1 cellular context compared by ENCODE assay signal in the genomic region with DNA sequence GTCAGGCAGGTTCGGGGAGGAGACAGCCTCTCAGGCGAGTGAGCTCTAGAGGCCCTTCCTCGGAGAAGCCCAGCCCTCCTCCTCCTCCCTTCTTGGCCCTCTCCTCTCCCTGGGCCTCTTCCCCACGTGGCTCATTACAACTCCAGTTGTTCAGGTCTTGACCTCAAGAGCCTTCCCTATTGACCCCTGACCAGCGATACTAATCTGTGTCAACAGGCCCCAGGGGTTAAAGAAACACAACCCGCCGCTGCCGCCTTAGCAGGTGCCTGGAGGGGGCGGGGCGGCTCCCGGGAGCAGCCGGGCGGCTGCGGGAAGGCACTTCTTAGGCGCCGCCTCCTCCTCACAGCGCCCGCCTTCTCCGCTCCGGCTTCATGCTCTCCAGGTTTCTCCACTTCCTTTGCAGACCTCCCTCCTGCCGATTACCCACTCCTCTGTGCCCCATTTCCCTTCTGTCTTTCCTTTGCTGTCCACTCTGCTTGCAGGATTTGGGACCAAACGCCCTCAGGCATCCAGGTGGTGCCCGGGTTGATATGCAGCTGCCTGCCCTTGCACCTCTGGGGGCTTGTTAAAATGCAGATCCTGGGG.
TF ChIP-seq lines count a peak whose summit lies in the region.

No MANE protein-coding gene starts in this region.

TF ChIP-seq in HepG2, 621 proteins besides CTCF, POLR2A, EP300 and RAD21 (continued from another document and continues in another):
- TF ChIP-seq, protein P1, sequence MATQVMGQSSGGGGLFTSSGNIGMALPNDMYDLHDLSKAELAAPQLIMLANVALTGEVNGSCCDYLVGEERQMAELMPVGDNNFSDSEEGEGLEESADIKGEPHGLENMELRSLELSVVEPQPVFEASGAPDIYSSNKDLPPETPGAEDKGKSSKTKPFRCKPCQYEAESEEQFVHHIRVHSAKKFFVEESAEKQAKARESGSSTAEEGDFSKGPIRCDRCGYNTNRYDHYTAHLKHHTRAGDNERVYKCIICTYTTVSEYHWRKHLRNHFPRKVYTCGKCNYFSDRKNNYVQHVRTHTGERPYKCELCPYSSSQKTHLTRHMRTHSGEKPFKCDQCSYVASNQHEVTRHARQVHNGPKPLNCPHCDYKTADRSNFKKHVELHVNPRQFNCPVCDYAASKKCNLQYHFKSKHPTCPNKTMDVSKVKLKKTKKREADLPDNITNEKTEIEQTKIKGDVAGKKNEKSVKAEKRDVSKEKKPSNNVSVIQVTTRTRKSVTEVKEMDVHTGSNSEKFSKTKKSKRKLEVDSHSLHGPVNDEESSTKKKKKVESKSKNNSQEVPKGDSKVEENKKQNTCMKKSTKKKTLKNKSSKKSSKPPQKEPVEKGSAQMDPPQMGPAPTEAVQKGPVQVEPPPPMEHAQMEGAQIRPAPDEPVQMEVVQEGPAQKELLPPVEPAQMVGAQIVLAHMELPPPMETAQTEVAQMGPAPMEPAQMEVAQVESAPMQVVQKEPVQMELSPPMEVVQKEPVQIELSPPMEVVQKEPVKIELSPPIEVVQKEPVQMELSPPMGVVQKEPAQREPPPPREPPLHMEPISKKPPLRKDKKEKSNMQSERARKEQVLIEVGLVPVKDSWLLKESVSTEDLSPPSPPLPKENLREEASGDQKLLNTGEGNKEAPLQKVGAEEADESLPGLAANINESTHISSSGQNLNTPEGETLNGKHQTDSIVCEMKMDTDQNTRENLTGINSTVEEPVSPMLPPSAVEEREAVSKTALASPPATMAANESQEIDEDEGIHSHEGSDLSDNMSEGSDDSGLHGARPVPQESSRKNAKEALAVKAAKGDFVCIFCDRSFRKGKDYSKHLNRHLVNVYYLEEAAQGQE (IDR thresholded peaks at IDR 0.05; ENCODE audit: borderline replicate concordance in 1 of 2, low read depth in 1 of 2, low read length in 2 of 2), result peak in 1 of 2 experiments; percentile 22; a peak in 1 of 4 replicates
- no peak for TF ChIP-seq ZFP37 (CRISPR knock-in tag; IDR thresholded peaks at IDR 0.05; ENCODE audit: borderline replicate concordance)
- TF ChIP-seq IKZF4 (CRISPR knock-in tag; IDR thresholded peaks at IDR 0.05; ENCODE audit: borderline replicate concordance, low read depth, not compliant biosample characterization), result peak; percentile 34
- TF ChIP-seq RXRB (CRISPR knock-in tag; IDR thresholded peaks at IDR 0.05; ENCODE audit: borderline replicate concordance), result peak; percentile 88
- TF ChIP-seq, protein P2, sequence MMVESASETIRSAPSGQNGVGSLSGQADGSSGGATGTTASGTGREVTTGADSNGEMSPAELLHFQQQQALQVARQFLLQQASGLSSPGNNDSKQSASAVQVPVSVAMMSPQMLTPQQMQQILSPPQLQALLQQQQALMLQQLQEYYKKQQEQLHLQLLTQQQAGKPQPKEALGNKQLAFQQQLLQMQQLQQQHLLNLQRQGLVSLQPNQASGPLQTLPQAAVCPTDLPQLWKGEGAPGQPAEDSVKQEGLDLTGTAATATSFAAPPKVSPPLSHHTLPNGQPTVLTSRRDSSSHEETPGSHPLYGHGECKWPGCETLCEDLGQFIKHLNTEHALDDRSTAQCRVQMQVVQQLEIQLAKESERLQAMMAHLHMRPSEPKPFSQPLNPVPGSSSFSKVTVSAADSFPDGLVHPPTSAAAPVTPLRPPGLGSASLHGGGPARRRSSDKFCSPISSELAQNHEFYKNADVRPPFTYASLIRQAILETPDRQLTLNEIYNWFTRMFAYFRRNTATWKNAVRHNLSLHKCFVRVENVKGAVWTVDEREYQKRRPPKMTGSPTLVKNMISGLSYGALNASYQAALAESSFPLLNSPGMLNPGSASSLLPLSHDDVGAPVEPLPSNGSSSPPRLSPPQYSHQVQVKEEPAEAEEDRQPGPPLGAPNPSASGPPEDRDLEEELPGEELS (CRISPR knock-in tag; IDR thresholded peaks at IDR 0.05), result peak; percentile 86
- TF ChIP-seq, protein P3, sequence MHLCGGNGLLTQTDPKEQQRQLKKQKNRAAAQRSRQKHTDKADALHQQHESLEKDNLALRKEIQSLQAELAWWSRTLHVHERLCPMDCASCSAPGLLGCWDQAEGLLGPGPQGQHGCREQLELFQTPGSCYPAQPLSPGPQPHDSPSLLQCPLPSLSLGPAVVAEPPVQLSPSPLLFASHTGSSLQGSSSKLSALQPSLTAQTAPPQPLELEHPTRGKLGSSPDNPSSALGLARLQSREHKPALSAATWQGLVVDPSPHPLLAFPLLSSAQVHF (CRISPR knock-in tag; IDR thresholded peaks at IDR 0.05), result no peak
- TF ChIP-seq, protein P4, sequence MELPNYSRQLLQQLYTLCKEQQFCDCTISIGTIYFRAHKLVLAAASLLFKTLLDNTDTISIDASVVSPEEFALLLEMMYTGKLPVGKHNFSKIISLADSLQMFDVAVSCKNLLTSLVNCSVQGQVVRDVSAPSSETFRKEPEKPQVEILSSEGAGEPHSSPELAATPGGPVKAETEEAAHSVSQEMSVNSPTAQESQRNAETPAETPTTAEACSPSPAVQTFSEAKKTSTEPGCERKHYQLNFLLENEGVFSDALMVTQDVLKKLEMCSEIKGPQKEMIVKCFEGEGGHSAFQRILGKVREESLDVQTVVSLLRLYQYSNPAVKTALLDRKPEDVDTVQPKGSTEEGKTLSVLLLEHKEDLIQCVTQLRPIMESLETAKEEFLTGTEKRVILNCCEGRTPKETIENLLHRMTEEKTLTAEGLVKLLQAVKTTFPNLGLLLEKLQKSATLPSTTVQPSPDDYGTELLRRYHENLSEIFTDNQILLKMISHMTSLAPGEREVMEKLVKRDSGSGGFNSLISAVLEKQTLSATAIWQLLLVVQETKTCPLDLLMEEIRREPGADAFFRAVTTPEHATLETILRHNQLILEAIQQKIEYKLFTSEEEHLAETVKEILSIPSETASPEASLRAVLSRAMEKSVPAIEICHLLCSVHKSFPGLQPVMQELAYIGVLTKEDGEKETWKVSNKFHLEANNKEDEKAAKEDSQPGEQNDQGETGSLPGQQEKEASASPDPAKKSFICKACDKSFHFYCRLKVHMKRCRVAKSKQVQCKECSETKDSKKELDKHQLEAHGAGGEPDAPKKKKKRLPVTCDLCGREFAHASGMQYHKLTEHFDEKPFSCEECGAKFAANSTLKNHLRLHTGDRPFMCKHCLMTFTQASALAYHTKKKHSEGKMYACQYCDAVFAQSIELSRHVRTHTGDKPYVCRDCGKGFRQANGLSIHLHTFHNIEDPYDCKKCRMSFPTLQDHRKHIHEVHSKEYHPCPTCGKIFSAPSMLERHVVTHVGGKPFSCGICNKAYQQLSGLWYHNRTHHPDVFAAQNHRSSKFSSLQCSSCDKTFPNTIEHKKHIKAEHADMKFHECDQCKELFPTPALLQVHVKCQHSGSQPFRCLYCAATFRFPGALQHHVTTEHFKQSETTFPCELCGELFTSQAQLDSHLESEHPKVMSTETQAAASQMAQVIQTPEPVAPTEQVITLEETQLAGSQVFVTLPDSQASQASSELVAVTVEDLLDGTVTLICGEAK (IDR thresholded peaks at IDR 0.05), result no peak
- TF ChIP-seq, protein P4 (CRISPR knock-in tag; IDR thresholded peaks at IDR 0.05), result no peak
- TF ChIP-seq, protein P5, sequence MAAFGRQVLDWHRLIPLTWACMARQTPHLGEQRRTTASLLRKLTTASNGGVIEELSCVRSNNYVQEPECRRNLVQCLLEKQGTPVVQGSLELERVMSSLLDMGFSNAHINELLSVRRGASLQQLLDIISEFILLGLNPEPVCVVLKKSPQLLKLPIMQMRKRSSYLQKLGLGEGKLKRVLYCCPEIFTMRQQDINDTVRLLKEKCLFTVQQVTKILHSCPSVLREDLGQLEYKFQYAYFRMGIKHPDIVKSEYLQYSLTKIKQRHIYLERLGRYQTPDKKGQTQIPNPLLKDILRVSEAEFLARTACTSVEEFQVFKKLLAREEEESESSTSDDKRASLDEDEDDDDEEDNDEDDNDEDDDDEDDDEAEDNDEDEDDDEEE (CRISPR knock-in tag; IDR thresholded peaks at IDR 0.05), result no peak
- TF ChIP-seq, protein P6, sequence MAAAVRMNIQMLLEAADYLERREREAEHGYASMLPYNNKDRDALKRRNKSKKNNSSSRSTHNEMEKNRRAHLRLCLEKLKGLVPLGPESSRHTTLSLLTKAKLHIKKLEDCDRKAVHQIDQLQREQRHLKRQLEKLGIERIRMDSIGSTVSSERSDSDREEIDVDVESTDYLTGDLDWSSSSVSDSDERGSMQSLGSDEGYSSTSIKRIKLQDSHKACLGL (CRISPR knock-in tag; IDR thresholded peaks at IDR 0.05), result no peak
- TF ChIP-seq, protein P7, sequence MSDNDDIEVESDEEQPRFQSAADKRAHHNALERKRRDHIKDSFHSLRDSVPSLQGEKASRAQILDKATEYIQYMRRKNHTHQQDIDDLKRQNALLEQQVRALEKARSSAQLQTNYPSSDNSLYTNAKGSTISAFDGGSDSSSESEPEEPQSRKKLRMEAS (IDR thresholded peaks at IDR 0.05), result peak; percentile 75
- no peak; the same call in 1 of the 2 replicates for TF ChIP-seq ZNF335 (CRISPR knock-in tag; IDR thresholded peaks at IDR 0.05)
- TF ChIP-seq, protein P8, sequence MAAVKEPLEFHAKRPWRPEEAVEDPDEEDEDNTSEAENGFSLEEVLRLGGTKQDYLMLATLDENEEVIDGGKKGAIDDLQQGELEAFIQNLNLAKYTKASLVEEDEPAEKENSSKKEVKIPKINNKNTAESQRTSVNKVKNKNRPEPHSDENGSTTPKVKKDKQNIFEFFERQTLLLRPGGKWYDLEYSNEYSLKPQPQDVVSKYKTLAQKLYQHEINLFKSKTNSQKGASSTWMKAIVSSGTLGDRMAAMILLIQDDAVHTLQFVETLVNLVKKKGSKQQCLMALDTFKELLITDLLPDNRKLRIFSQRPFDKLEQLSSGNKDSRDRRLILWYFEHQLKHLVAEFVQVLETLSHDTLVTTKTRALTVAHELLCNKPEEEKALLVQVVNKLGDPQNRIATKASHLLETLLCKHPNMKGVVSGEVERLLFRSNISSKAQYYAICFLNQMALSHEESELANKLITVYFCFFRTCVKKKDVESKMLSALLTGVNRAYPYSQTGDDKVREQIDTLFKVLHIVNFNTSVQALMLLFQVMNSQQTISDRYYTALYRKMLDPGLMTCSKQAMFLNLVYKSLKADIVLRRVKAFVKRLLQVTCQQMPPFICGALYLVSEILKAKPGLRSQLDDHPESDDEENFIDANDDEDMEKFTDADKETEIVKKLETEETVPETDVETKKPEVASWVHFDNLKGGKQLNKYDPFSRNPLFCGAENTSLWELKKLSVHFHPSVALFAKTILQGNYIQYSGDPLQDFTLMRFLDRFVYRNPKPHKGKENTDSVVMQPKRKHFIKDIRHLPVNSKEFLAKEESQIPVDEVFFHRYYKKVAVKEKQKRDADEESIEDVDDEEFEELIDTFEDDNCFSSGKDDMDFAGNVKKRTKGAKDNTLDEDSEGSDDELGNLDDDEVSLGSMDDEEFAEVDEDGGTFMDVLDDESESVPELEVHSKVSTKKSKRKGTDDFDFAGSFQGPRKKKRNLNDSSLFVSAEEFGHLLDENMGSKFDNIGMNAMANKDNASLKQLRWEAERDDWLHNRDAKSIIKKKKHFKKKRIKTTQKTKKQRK (IDR thresholded peaks at IDR 0.05; ENCODE audit: low read length), result no peak
- TF ChIP-seq, protein P9, sequence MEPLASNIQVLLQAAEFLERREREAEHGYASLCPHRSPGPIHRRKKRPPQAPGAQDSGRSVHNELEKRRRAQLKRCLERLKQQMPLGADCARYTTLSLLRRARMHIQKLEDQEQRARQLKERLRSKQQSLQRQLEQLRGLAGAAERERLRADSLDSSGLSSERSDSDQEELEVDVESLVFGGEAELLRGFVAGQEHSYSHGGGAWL (CRISPR knock-in tag; IDR thresholded peaks at IDR 0.05), result no peak
- TF ChIP-seq ZNF562 (CRISPR knock-in tag; IDR thresholded peaks at IDR 0.05; ENCODE audit: borderline replicate concordance), result no peak
- TF ChIP-seq, protein P10, sequence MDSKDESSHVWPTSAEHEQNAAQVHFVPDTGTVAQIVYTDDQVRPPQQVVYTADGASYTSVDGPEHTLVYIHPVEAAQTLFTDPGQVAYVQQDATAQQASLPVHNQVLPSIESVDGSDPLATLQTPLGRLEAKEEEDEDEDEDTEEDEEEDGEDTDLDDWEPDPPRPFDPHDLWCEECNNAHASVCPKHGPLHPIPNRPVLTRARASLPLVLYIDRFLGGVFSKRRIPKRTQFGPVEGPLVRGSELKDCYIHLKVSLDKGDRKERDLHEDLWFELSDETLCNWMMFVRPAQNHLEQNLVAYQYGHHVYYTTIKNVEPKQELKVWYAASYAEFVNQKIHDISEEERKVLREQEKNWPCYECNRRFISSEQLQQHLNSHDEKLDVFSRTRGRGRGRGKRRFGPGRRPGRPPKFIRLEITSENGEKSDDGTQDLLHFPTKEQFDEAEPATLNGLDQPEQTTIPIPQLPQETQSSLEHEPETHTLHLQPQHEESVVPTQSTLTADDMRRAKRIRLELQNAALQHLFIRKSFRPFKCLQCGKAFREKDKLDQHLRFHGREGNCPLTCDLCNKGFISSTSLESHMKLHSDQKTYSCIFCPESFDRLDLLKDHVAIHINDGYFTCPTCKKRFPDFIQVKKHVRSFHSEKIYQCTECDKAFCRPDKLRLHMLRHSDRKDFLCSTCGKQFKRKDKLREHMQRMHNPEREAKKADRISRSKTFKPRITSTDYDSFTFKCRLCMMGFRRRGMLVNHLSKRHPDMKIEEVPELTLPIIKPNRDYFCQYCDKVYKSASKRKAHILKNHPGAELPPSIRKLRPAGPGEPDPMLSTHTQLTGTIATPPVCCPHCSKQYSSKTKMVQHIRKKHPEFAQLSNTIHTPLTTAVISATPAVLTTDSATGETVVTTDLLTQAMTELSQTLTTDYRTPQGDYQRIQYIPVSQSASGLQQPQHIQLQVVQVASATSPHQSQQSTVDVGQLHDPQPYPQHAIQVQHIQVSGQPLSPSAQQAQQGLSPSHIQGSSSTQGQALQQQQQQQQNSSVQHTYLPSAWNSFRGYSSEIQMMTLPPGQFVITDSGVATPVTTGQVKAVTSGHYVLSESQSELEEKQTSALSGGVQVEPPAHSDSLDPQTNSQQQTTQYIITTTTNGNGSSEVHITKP (CRISPR knock-in tag; IDR thresholded peaks at IDR 0.05; ENCODE audit: low read depth), result no peak
- TF ChIP-seq ZNF44 (CRISPR knock-in tag; IDR thresholded peaks at IDR 0.05), result no peak
- TF ChIP-seq ZNF652 (CRISPR knock-in tag; IDR thresholded peaks at IDR 0.05; ENCODE audit: borderline replicate concordance, low read depth), result peak; percentile 82
